In the genomic region with DNA sequence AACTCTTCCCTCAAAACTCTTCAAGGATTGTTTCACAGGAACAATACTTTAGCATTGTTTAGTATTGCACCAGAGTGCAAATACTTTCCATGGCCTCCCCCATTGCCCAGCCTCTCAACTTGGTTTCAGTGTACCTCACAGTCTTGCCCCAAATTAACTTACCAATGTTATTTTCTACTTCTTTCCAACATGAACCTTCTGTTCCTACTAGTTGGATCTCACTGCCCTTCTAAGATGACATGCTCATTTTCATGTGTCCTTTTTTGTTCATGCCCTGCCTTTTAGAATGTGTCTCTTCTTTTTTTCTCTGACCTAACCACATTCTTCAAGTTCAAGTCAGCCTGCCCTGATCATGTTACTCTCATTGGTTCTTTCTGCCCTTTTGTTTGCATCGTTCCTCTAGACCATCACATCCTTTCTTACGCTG, we compare ENCODE assay signal across 1 cellular context.
A peak's percentile ranks its signal among the peaks of the same experiment; 100 is the strongest.
TF ChIP-seq lines count a peak whose summit lies in the region.

No MANE protein-coding gene starts in this region.

TF ChIP-seq in HepG2, 621 proteins besides CTCF, POLR2A, EP300 and RAD21 (continues in another document):
- TF ChIP-seq SOX13 (IDR thresholded peaks at IDR 0.05) (no peak), SOX13 (CRISPR knock-in tag; conservative IDR thresholded peaks at IDR 0.05 in 1 of 2, IDR thresholded peaks at IDR 0.05 in 1 of 2) (peak in 1 of 2 experiments; percentile 81; a peak in 2 of 4 replicates), ZNF251 (CRISPR knock-in tag; IDR thresholded peaks at IDR 0.05) (no peak), SMAD3 (CRISPR knock-in tag; IDR thresholded peaks at IDR 0.05) (0 out of 2 replicates have a peak, but pooled peaks have one; percentile 30), SMC3 (IDR thresholded peaks at IDR 0.05; ENCODE audit: low read length) (no peak), SOX6 (IDR thresholded peaks at IDR 0.05) (no peak), SOX6 (CRISPR knock-in tag; IDR thresholded peaks at IDR 0.05) (peak; percentile 49; the same call in 1 of the 2 replicates), SAP130 (CRISPR knock-in tag; IDR thresholded peaks at IDR 0.05; ENCODE audit: low read depth) (peak; percentile 11; the same call in 1 of the 2 replicates), ZSCAN12 (CRISPR knock-in tag; IDR thresholded peaks at IDR 0.05) (no peak), SIN3A (IDR thresholded peaks at IDR 0.05; ENCODE audit: borderline replicate concordance, low read depth, low read length) (no peak), ZFP36L1 (CRISPR knock-in tag; IDR thresholded peaks at IDR 0.05) (no peak), EHMT2 (IDR thresholded peaks at IDR 0.05; ENCODE audit: borderline replicate concordance, low read depth, low read length) (no peak), SOX5 (CRISPR knock-in tag; IDR thresholded peaks at IDR 0.05; ENCODE audit: borderline replicate concordance) (peak; percentile 61; the same call in 1 of the 2 replicates), NKX3-1 (CRISPR knock-in tag; IDR thresholded peaks at IDR 0.05) (no peak), BRCA1 (CRISPR knock-in tag; IDR thresholded peaks at IDR 0.05) (no peak), SRF (IDR thresholded peaks at IDR 0.05; ENCODE audit: low read depth, low read length) (no peak), KAT7 (CRISPR knock-in tag; IDR thresholded peaks at IDR 0.05; ENCODE audit: borderline replicate concordance) (no peak), NFIC (IDR thresholded peaks at IDR 0.05; ENCODE audit: low read length) (0 out of 2 replicates have a peak, but pooled peaks have one; percentile 42), ZFP37 (CRISPR knock-in tag; IDR thresholded peaks at IDR 0.05; ENCODE audit: borderline replicate concordance) (0 out of 2 replicates have a peak, but pooled peaks have one; percentile 27), ZNF558 (CRISPR knock-in tag; IDR thresholded peaks at IDR 0.05; ENCODE audit: borderline replicate concordance) (no peak)
- TF ChIP-seq, protein P1, sequence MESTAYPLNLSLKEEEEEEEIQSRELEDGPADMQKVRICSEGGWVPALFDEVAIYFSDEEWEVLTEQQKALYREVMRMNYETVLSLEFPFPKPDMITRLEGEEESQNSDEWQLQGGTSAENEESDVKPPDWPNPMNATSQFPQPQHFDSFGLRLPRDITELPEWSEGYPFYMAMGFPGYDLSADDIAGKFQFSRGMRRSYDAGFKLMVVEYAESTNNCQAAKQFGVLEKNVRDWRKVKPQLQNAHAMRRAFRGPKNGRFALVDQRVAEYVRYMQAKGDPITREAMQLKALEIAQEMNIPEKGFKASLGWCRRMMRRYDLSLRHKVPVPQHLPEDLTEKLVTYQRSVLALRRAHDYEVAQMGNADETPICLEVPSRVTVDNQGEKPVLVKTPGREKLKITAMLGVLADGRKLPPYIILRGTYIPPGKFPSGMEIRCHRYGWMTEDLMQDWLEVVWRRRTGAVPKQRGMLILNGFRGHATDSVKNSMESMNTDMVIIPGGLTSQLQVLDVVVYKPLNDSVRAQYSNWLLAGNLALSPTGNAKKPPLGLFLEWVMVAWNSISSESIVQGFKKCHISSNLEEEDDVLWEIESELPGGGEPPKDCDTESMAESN (CRISPR knock-in tag; conservative IDR thresholded peaks at IDR 0.05): peak; percentile 67
- TF ChIP-seq, protein P2, sequence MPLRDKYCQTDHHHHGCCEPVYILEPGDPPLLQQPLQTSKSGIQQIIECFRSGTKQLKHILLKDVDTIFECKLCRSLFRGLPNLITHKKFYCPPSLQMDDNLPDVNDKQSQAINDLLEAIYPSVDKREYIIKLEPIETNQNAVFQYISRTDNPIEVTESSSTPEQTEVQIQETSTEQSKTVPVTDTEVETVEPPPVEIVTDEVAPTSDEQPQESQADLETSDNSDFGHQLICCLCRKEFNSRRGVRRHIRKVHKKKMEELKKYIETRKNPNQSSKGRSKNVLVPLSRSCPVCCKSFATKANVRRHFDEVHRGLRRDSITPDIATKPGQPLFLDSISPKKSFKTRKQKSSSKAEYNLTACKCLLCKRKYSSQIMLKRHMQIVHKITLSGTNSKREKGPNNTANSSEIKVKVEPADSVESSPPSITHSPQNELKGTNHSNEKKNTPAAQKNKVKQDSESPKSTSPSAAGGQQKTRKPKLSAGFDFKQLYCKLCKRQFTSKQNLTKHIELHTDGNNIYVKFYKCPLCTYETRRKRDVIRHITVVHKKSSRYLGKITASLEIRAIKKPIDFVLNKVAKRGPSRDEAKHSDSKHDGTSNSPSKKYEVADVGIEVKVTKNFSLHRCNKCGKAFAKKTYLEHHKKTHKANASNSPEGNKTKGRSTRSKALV (CRISPR knock-in tag; IDR thresholded peaks at IDR 0.05): 0 out of 2 replicates have a peak, but pooled peaks have one; percentile 32
- TF ChIP-seq, protein P3, sequence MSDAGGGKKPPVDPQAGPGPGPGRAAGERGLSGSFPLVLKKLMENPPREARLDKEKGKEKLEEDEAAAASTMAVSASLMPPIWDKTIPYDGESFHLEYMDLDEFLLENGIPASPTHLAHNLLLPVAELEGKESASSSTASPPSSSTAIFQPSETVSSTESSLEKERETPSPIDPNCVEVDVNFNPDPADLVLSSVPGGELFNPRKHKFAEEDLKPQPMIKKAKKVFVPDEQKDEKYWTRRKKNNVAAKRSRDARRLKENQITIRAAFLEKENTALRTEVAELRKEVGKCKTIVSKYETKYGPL (CRISPR knock-in tag; IDR thresholded peaks at IDR 0.05): no peak
- TF ChIP-seq, protein P4, sequence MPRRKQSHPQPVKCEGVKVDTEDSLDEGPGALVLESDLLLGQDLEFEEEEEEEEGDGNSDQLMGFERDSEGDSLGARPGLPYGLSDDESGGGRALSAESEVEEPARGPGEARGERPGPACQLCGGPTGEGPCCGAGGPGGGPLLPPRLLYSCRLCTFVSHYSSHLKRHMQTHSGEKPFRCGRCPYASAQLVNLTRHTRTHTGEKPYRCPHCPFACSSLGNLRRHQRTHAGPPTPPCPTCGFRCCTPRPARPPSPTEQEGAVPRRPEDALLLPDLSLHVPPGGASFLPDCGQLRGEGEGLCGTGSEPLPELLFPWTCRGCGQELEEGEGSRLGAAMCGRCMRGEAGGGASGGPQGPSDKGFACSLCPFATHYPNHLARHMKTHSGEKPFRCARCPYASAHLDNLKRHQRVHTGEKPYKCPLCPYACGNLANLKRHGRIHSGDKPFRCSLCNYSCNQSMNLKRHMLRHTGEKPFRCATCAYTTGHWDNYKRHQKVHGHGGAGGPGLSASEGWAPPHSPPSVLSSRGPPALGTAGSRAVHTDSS (CRISPR knock-in tag; conservative IDR thresholded peaks at IDR 0.05): no peak
- TF ChIP-seq, protein P5, sequence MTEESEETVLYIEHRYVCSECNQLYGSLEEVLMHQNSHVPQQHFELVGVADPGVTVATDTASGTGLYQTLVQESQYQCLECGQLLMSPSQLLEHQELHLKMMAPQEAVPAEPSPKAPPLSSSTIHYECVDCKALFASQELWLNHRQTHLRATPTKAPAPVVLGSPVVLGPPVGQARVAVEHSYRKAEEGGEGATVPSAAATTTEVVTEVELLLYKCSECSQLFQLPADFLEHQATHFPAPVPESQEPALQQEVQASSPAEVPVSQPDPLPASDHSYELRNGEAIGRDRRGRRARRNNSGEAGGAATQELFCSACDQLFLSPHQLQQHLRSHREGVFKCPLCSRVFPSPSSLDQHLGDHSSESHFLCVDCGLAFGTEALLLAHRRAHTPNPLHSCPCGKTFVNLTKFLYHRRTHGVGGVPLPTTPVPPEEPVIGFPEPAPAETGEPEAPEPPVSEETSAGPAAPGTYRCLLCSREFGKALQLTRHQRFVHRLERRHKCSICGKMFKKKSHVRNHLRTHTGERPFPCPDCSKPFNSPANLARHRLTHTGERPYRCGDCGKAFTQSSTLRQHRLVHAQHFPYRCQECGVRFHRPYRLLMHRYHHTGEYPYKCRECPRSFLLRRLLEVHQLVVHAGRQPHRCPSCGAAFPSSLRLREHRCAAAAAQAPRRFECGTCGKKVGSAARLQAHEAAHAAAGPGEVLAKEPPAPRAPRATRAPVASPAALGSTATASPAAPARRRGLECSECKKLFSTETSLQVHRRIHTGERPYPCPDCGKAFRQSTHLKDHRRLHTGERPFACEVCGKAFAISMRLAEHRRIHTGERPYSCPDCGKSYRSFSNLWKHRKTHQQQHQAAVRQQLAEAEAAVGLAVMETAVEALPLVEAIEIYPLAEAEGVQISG (CRISPR knock-in tag; IDR thresholded peaks at IDR 0.05): no peak
- TF ChIP-seq, protein P6, sequence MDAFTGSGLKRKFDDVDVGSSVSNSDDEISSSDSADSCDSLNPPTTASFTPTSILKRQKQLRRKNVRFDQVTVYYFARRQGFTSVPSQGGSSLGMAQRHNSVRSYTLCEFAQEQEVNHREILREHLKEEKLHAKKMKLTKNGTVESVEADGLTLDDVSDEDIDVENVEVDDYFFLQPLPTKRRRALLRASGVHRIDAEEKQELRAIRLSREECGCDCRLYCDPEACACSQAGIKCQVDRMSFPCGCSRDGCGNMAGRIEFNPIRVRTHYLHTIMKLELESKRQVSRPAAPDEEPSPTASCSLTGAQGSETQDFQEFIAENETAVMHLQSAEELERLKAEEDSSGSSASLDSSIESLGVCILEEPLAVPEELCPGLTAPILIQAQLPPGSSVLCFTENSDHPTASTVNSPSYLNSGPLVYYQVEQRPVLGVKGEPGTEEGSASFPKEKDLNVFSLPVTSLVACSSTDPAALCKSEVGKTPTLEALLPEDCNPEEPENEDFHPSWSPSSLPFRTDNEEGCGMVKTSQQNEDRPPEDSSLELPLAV (CRISPR knock-in tag; conservative IDR thresholded peaks at IDR 0.05; ENCODE audit: low read depth): no peak
- TF ChIP-seq, protein P7, sequence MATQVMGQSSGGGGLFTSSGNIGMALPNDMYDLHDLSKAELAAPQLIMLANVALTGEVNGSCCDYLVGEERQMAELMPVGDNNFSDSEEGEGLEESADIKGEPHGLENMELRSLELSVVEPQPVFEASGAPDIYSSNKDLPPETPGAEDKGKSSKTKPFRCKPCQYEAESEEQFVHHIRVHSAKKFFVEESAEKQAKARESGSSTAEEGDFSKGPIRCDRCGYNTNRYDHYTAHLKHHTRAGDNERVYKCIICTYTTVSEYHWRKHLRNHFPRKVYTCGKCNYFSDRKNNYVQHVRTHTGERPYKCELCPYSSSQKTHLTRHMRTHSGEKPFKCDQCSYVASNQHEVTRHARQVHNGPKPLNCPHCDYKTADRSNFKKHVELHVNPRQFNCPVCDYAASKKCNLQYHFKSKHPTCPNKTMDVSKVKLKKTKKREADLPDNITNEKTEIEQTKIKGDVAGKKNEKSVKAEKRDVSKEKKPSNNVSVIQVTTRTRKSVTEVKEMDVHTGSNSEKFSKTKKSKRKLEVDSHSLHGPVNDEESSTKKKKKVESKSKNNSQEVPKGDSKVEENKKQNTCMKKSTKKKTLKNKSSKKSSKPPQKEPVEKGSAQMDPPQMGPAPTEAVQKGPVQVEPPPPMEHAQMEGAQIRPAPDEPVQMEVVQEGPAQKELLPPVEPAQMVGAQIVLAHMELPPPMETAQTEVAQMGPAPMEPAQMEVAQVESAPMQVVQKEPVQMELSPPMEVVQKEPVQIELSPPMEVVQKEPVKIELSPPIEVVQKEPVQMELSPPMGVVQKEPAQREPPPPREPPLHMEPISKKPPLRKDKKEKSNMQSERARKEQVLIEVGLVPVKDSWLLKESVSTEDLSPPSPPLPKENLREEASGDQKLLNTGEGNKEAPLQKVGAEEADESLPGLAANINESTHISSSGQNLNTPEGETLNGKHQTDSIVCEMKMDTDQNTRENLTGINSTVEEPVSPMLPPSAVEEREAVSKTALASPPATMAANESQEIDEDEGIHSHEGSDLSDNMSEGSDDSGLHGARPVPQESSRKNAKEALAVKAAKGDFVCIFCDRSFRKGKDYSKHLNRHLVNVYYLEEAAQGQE (IDR thresholded peaks at IDR 0.05; ENCODE audit: borderline replicate concordance in 1 of 2, low read depth in 1 of 2, low read length in 2 of 2): no peak
- TF ChIP-seq, protein P8, sequence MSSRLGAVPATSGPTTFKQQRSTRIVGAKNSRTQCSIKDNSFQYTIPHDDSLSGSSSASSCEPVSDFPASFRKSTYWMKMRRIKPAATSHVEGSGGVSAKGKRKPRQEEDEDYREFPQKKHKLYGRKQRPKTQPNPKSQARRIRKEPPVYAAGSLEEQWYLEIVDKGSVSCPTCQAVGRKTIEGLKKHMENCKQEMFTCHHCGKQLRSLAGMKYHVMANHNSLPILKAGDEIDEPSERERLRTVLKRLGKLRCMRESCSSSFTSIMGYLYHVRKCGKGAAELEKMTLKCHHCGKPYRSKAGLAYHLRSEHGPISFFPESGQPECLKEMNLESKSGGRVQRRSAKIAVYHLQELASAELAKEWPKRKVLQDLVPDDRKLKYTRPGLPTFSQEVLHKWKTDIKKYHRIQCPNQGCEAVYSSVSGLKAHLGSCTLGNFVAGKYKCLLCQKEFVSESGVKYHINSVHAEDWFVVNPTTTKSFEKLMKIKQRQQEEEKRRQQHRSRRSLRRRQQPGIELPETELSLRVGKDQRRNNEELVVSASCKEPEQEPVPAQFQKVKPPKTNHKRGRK (CRISPR knock-in tag; IDR thresholded peaks at IDR 0.05): no peak
- TF ChIP-seq, protein P9, sequence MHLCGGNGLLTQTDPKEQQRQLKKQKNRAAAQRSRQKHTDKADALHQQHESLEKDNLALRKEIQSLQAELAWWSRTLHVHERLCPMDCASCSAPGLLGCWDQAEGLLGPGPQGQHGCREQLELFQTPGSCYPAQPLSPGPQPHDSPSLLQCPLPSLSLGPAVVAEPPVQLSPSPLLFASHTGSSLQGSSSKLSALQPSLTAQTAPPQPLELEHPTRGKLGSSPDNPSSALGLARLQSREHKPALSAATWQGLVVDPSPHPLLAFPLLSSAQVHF (CRISPR knock-in tag; IDR thresholded peaks at IDR 0.05): no peak
